37 cellular contexts compared by ENCODE assay signal in the genomic region with DNA sequence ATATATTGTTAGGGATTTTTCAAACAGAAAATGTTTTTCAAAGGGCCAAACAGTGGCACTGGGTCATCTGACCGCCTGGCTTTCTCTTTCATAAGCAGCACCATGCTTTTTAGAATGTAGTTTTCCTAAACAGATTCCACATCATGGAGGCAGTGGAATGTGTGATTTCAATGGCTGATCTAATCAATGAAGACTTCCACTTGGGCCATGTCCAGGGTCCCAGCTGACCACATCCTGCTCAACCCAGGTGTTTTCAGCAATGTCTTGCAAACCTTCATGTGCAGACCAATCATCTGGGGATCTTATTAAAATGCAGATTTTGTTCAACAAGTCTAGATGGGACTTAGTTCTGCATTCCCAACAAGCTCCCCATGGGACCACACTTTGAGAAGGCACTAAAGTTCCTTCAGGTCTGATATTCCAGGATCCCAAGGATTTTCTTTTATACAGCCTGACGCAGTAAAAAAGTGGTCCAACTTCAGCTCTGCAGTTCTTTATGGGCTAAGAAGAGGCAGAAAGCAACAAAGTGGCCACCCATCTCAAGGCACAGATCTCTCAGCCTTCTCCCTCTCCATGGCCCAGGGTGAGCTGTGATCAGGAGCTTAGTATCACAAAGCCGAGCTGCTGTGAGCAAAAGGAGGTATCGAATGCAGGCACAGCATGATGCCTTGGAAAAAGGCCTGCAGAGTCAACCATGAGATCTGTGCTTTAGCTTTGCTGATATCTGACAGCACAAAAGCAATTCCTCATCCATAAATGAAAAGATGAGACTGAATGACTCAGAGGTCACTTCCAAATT. TPM values are rescaled to one million over a fixed set of nuclear protein-coding genes. Genes with fewer than 3 reads are reported as not detected.
DNase-seq lines count a peak whose midpoint lies in the region; ATAC-seq and TF ChIP-seq lines count a peak whose summit lies in the region.
"Had no signal": no experiment of that assay in that cellular context is flagged by ENCODE, and none has a peak within 500 bp of the region (broad histone marks: within the 10 kb centered on the region; RNA-seq: fewer than 3 reads in every experiment).

No MANE protein-coding gene starts in this region.

- no peaks in the 10 kb centered on the region for H4K20me1 ChIP-seq in IMR-90 (ENCODE audit: insufficient read depth, low read length)

- no peak overlapping the region for H3K27ac Mint-ChIP-seq in neural crest cell (ENCODE audit: unreplicated experiment)
- H3K27ac Mint-ChIP-seq: activated naive CD8-positive, alpha-beta T cell treated with anti-CD3 and anti-CD28 coated beads for 36 hours; CD4-positive, alpha-beta T cell; stimulated activated naive CD8-positive, alpha-beta T cell treated with anti-CD3 and anti-CD28 coated beads, Interleukin-15, Interleukin-2, amounts not matched to agents 100 ng/mL and 50 ng/mL, for 24 hours had no signal

- in situ Hi-C loops in IMR-90 (cut with MboI; ENCODE audit: low sequenced_read_pairs) = no loop called here

- no peak overlapping the region for H3K4ac ChIP-seq in IMR-90 (ENCODE audit: low read depth, low read length)

- DNase-seq in NCI-H345 (lab: John Stamatoyannopoulos, UW) (peak; percentile 8), NCI-H345 treated with DMSO at 0.1 percent for 48 hours (lab: John Stamatoyannopoulos, UW; ENCODE audit: unreplicated experiment) (no peak), IMR-90 (peak; percentile 52), esophagus muscularis mucosa (ENCODE audit: extremely low spot score) (peak; percentile 37), neural crest cell (ENCODE audit: low read depth, low spot score) (no peak), NCI-H510A treated with DMSO at 0.1 percent for 48 hours (lab: John Stamatoyannopoulos, UW) (no peak), NCI-H1436 (lab: John Stamatoyannopoulos, UW) (no peak), left cardiac atrium (no peak)
- DNase-seq: 8988T; activated CD4-positive, alpha-beta T cell treated with anti-CD3 and anti-CD28 coated beads, Interleukin-2, amount 50 U/mL, for 1 hour; activated CD4-positive, CD25-positive, alpha-beta regulatory T cell; activated gamma-delta T cell; activated naive CD8-positive, alpha-beta T cell treated with anti-CD3 and anti-CD28 coated beads for 36 hours; activated T-cell treated with anti-CD3 and anti-CD28 coated beads, Interleukin-2, amount 50 U/mL, for 4 hours; AML-193; CD4-positive, alpha-beta T cell; central memory CD4-positive, alpha-beta T cell; cortex of kidney; effector memory CD4-positive, alpha-beta T cell; glutamatergic neuron; HCEC 1CT; NCI-H1048; NCI-H1694; NCI-H446 treated with DMSO at 0.1 percent for 48 hours; NCI-H82; posterior cingulate gyrus; right cardiac atrium; RPMI8226; SJCRH30; spleen; stimulated activated CD8-positive, alpha-beta memory T cell treated with anti-CD3 and anti-CD28 coated beads, Interleukin-4, amount 100 ng/mL, for 48 hours; uterus had no signal

- H2BK5ac ChIP-seq in IMR-90 (ENCODE audit: low read depth, low read length, poor library complexity, severe bottlenecking) = no peak overlapping the region

- peaks cover 4% of the 10 kb centered on the region for H3K36me3 Mint-ChIP-seq in neural crest cell (ENCODE audit: low read depth)

- ATAC-seq in IMR-90 (ENCODE audit: low read depth) = no peak
- ATAC-seq in left cardiac atrium = no peak
- ATAC-seq: activated T-cell treated with anti-CD3 and anti-CD28 coated beads, Interleukin-2, amount 50 U/mL, for 4 hours; GM12878; right cardiac atrium had no signal

- H3K27me3 Mint-ChIP-seq in neural crest cell (ENCODE audit: low read depth) = peaks cover 35% of the 10 kb centered on the region

- no TSS peak for BruUV-seq in IMR-90 (replicated peaks; lab: Mats Ljungman, UMichigan)

- H3K27me3 ChIP-seq in IMR-90 (ENCODE audit: control insufficient read depth, insufficient read depth, low read length) = peaks cover 17% of the 10 kb centered on the region
- peaks cover 4 to 25% (median 18%) of the 10 kb centered on the region in 4 donors for H3K27me3 ChIP-seq in esophagus muscularis mucosa
- H3K27me3 ChIP-seq: SJCRH30, uterus had no signal

- H3K14ac ChIP-seq in IMR-90 (replicated peaks; ENCODE audit: low read depth, low read length) = no peak overlapping the region

- H4K91ac ChIP-seq in IMR-90 (ENCODE audit: insufficient read depth, low read depth, low read length) = no peak overlapping the region

- no peak overlapping the region for H2AFZ ChIP-seq in IMR-90 (replicated peaks; ENCODE audit: low read length, poor library complexity)

- TF ChIP-seq RAD21 in IMR-90 (IDR thresholded peaks at IDR 0.05; ENCODE audit: low read length) = no peak

- H3K9me3 ChIP-seq in IMR-90 (ENCODE audit: control insufficient read depth, insufficient read depth, low read length) = no peaks in the 10 kb centered on the region
- H3K9me3 ChIP-seq in esophagus muscularis mucosa = no peaks in the 10 kb centered on the region
- H3K9me3 ChIP-seq: SJCRH30, spleen, uterus had no signal

- POLR2A ChIA-PET in IMR-90 (lab: Charles Lee; ENCODE audit: unreplicated experiment) = no interaction called here

- peak overlapping the region; percentile 1 for H3K4me3 Mint-ChIP-seq in neural crest cell
- H3K4me3 Mint-ChIP-seq: activated naive CD8-positive, alpha-beta T cell treated with anti-CD3 and anti-CD28 coated beads for 36 hours; activated T-cell treated with anti-CD3 and anti-CD28 coated beads, Interleukin-2, amount 50 U/mL, for 4 hours; CD4-positive, alpha-beta T cell; stimulated activated naive CD8-positive, alpha-beta T cell treated with anti-CD3 and anti-CD28 coated beads, Interleukin-15, Interleukin-2, amounts not matched to agents 100 ng/mL and 50 ng/mL, for 24 hours had no signal

- intact Hi-C loops in IMR-90 (cut with micrococcal nuclease) (loop anchor here (2.0 kb wide), 1 partner anchor 23 kb away; no protein-coding TSS in a partner anchor), esophagus muscularis mucosa (cut with DNase I) (no loop called here), left cardiac atrium (cut with DNase I) (no loop called here)

- peaks cover 9% of the 10 kb centered on the region for H3K4me1 Mint-ChIP-seq in neural crest cell

- H2BK20ac ChIP-seq in IMR-90 (ENCODE audit: low read depth, low read length) = no peak overlapping the region

- TF ChIP-seq POLR2A in IMR-90 (IDR thresholded peaks at IDR 0.05; ENCODE audit: low read depth, low read length) (no peak), esophagus muscularis mucosa (IDR thresholded peaks at IDR 0.05; ENCODE audit: low read depth) (no peak)

- no peak overlapping the region for H3K4me3 ChIP-seq in IMR-90 (ENCODE audit: insufficient read depth, low read depth, low read length)
- no peak overlapping the region for H3K4me3 ChIP-seq in esophagus muscularis mucosa
- H3K4me3 ChIP-seq: GM12878, lung, SJCRH30, spleen, uterus had no signal

- no peak for TF ChIP-seq CTCF in IMR-90 (conservative IDR thresholded peaks at IDR 0.05; ENCODE audit: low read depth, low read length)
- TF ChIP-seq CTCF in esophagus muscularis mucosa (IDR thresholded peaks at IDR 0.05) = no peak
- no peak for TF ChIP-seq CTCF in neural crest cell (conservative IDR thresholded peaks at IDR 0.05)

- no peak overlapping the region for H4K8ac ChIP-seq in IMR-90 (ENCODE audit: low read depth in 2 of 2, low read length in 2 of 2)

- peaks cover 9% of the 10 kb centered on the region for H3K4me1 ChIP-seq in IMR-90 (ENCODE audit: control insufficient read depth, insufficient read depth, low read length)
- H3K4me1 ChIP-seq in esophagus muscularis mucosa = peaks cover 23 to 26% (median 25%) of the 10 kb centered on the region in 4 donors
- H3K4me1 ChIP-seq: SJCRH30 had no signal

- TF ChIP-seq EP300 in esophagus muscularis mucosa (IDR thresholded peaks at IDR 0.05) = no peak

- H3K9me3 Mint-ChIP-seq in neural crest cell = no peaks in the 10 kb centered on the region
- H3K9me3 Mint-ChIP-seq: activated naive CD8-positive, alpha-beta T cell treated with anti-CD3 and anti-CD28 coated beads for 36 hours; activated T-cell treated with anti-CD3 and anti-CD28 coated beads, Interleukin-2, amount 50 U/mL, for 4 hours; CD4-positive, alpha-beta T cell; stimulated activated naive CD8-positive, alpha-beta T cell treated with anti-CD3 and anti-CD28 coated beads, Interleukin-15, Interleukin-2, amounts not matched to agents 100 ng/mL and 50 ng/mL, for 24 hours had no signal

- H3K56ac ChIP-seq in IMR-90 (ENCODE audit: extremely low read depth, insufficient read depth, low read length) = no peak overlapping the region

- no peak overlapping the region for H3K18ac ChIP-seq in IMR-90 (ENCODE audit: low read depth, low read length)

- H4K5ac ChIP-seq in IMR-90 (ENCODE audit: low read depth, low read length) = no peak overlapping the region

- no peak overlapping the region for H2AK5ac ChIP-seq in IMR-90 (ENCODE audit: low read depth, low read length)

- dilution Hi-C loops in IMR-90 (cut with HindIII; ENCODE audit: low sequenced_read_pairs, unreplicated experiment) = no loop called here

- no peak overlapping the region for H2BK15ac ChIP-seq in IMR-90 (ENCODE audit: low read depth, low read length)

- no CpG with 5 or more reads among the region's 4 CpGs for WGBS in IMR-90 (ENCODE audit: extremely low coverage in 2 of 2, insufficient read length in 1 of 2), 2 experiments
- WGBS in esophagus muscularis mucosa = 84% methylated on average over 4 of the region's 4 CpGs

- no peak overlapping the region for H2AK9ac ChIP-seq in IMR-90 (replicated peaks; ENCODE audit: low read depth, low read length, poor library complexity)

- CTCF ChIA-PET in IMR-90 (lab: Yijun Ruan, JAX) = no interaction called here

- H3K9ac ChIP-seq in IMR-90 (ENCODE audit: low read depth, low read length) = no peak overlapping the region

- no peak overlapping the region for H3K23ac ChIP-seq in IMR-90 (ENCODE audit: low read depth, low read length)

- H3K27ac ChIP-seq in IMR-90 (ENCODE audit: insufficient read depth, low read length) (no peak overlapping the region), esophagus muscularis mucosa (replicated peaks in 1 of 4) (no peak overlapping the region)
- H3K27ac ChIP-seq: SJCRH30, spleen, uterus had no signal

- H3K4me2 ChIP-seq in IMR-90 (ENCODE audit: low read depth, low read length) = no peak overlapping the region

- H3K9me1 ChIP-seq in IMR-90 (ENCODE audit: insufficient read depth, low read length) = peaks cover 9% of the 10 kb centered on the region; the same call in 1 of the 2 replicates

- no peak overlapping the region for H2BK120ac ChIP-seq in IMR-90 (ENCODE audit: low read depth, low read length)

- H3K36me3 ChIP-seq in IMR-90 (ENCODE audit: control insufficient read depth, insufficient read depth, low read length) = peaks cover 12% of the 10 kb centered on the region
- H3K36me3 ChIP-seq in esophagus muscularis mucosa = peaks cover 1 to 38% (median 31%) of the 10 kb centered on the region in 4 donors
- H3K36me3 ChIP-seq: uterus had no signal

- H3K79me1 ChIP-seq in IMR-90 (ENCODE audit: low read depth in 1 of 2, low read length in 2 of 2) = peaks cover 0 to 4% of the 10 kb centered on the region in 2 experiments; a peak in 1 of 4 replicates

RNA-seq across cellular contexts. Expression of a gene that starts 3.7 kb away (rescaled TPM):
- total RNA-seq in IMR-90 (2012; rRNA removed) (not detected in 2 replicates), esophagus muscularis mucosa (10 to 100 TPM in 1 of 4 donors, 1 to 10 TPM in 2, not detected in 1; 1.7 to 11.9 (median 2.3) TPM), neural crest cell (0.63 and 0.82 TPM in 2 replicates), left cardiac atrium (under 1 TPM; 0.68 to 0.80 TPM)
- polyA plus RNA-seq in IMR-90 (2012; rRNA removed) = not detected in 2 replicates
- 0.51 TPM in 1 of 2 replicates, not detected in the other for polyA plus RNA-seq in IMR-90 (2012; cell fraction: cytosol; rRNA removed)
- polyA plus RNA-seq in IMR-90 (2012; cell fraction: nucleus; rRNA removed; ENCODE audit: low replicate concordance) = 0.21 TPM in 1 of 2 replicates, not detected in the other
- total RNA-seq: activated naive CD8-positive, alpha-beta T cell treated with anti-CD3 and anti-CD28 coated beads for 36 hours; activated T-cell treated with anti-CD3 and anti-CD28 coated beads, Interleukin-2, amount 50 U/mL, for 4 hours; CD4-positive, alpha-beta T cell; GM12878; OCI-LY7 had no signal
- polyA plus RNA-seq: neural cell had no signal

RNA-seq across cellular contexts. Expression of a gene that starts 19.4 kb away (rescaled TPM):
- 85.7 and 123 TPM in 2 replicates for total RNA-seq in IMR-90 (2012; rRNA removed)
- polyA plus RNA-seq in IMR-90 (2012; rRNA removed) = 89.6 and 104 TPM in 2 replicates
- 27.0 and 53.3 TPM in 2 replicates for polyA plus RNA-seq in IMR-90 (2012; cell fraction: cytosol; rRNA removed)
- polyA plus RNA-seq in IMR-90 (2012; cell fraction: nucleus; rRNA removed; ENCODE audit: low replicate concordance) = 18.7 and 88.2 TPM in 2 replicates
- 10 to 100 TPM; 54.0 to 81.5 (median 73.8) TPM for total RNA-seq in esophagus muscularis mucosa
- 133 and 144 TPM in 2 replicates for total RNA-seq in neural crest cell
- total RNA-seq in left cardiac atrium = 10 to 100 TPM; 53.3 to 61.7 TPM

RNA-seq across cellular contexts. Expression of a gene that starts 20.4 kb away (rescaled TPM):
- total RNA-seq in IMR-90 (2012; rRNA removed) (18.1 and 25.3 TPM in 2 replicates), esophagus muscularis mucosa (10 to 100 TPM; 15.7 to 20.3 (median 18.2) TPM), neural crest cell (30.8 and 31.8 TPM in 2 replicates), left cardiac atrium (10 to 100 TPM; 13.8 to 14.0 TPM)
- 15.5 and 21.2 TPM in 2 replicates for polyA plus RNA-seq in IMR-90 (2012; rRNA removed)
- polyA plus RNA-seq in IMR-90 (2012; cell fraction: cytosol; rRNA removed) = 4.0 and 11.3 TPM in 2 replicates
- 24.3 and 117 TPM in 2 replicates for polyA plus RNA-seq in IMR-90 (2012; cell fraction: nucleus; rRNA removed; ENCODE audit: low replicate concordance)

Comparison
In these comparisons a context has a peak if more than half of its experiments do, and no peak if none do; other contexts are left out.
1. DNase-seq: peak in NCI-H345 (single experiment), IMR-90 (single experiment) and esophagus muscularis mucosa (single experiment); none in NCI-H345 treated with DMSO at 0.1 percent for 48 hours (single experiment), neural crest cell (single experiment), NCI-H510A treated with DMSO at 0.1 percent for 48 hours (single experiment), NCI-H1436 (single experiment) and left cardiac atrium (single experiment).